Comparison of ENCODE assay signal across 19 cellular contexts in the genomic region with DNA sequence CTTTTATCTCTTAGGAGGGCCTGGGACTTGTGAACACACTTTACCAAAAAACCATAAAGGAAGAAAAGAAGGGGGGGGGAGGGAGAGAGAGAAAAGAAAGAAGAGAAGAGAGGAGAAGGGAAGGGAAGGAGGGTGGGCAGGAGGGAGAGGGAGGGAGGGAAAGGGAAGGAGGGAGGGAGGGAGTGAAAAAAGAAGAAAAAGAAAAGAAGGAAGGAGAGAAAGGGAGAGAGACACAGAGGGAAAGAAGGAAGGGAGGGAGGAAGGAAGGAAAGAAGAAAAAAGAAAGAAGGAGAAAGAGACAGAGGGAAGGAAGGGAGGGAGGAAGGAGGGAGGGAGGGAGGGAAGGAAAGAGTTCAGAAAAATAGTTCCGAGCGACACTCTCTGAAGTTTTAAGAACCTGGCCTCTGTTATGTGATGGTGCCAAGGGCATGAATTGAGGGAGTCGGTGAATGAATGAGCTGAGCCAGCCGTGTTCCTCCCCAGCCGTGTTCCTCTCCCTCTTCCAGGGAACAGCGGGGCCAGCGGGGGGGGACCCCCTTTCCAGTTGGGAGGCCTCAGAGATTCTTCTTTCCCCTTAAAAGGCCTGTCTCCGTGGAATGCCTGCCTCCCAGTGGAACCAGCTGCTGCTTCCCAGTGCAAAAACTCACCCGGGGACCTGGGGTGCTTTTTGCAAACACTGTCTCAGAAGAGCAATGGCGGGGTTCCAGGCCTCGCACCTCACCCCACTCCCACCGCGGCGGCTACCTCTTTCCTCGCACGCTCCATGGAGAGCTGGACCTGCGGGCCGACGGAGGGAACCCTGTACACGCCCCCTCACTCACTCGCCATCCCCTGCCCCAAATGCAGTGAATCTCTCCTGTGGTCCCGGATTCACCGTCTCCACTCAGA.
A peak's percentile ranks its signal among the peaks of the same experiment; 100 is the strongest.
DNase-seq lines count a peak whose midpoint lies in the region; ATAC-seq and TF ChIP-seq lines count a peak whose summit lies in the region.
"Had no signal": no experiment of that assay in that cellular context is flagged by ENCODE, and none has a peak within 500 bp of the region (broad histone marks: within the 10 kb centered on the region; RNA-seq: fewer than 3 reads in every experiment).

No MANE protein-coding gene starts in this region.

- no peak overlapping the region for H2AFZ ChIP-seq in osteoblast (ENCODE audit: low read length)

- no peaks in the 10 kb centered on the region for H3K4me1 ChIP-seq in osteoblast (ENCODE audit: insufficient read depth, low read length)
- H3K4me1 ChIP-seq: adrenal gland had no signal

- no peaks in the 10 kb centered on the region for H3K9me3 Mint-ChIP-seq in natural killer cell
- H3K9me3 Mint-ChIP-seq in natural killer cell treated with Interleukin-12 subunit alpha and Interleukin-12 subunit beta and Interleukin-15 and Interleukin-18, amount 100 ng/mL, for 72 hours = no peaks in the 10 kb centered on the region
- H3K9me3 Mint-ChIP-seq in chondrocyte (ENCODE audit: low read depth) = no peaks in the 10 kb centered on the region
- H3K9me3 Mint-ChIP-seq: activated T-cell treated with anti-CD3 and anti-CD28 coated beads, Interleukin-2, amount 50 U/mL, for 72 hours had no signal

- H3K9me3 ChIP-seq in osteoblast (ENCODE audit: low read depth, low read length) = no peaks in the 10 kb centered on the region
- H3K9me3 ChIP-seq: adrenal gland had no signal

- no peak overlapping the region for H3K27ac ChIP-seq in osteoblast (ENCODE audit: low read depth, low read length)
- H3K27ac ChIP-seq: adrenal gland, HL-60 had no signal

- intact Hi-C loops in natural killer cell (cut with micrococcal nuclease) = no loop called here

- DNase-seq in natural killer cell (peak; percentile 10), chondrocyte (ENCODE audit: low spot score) (peak; percentile 86), osteoblast (ENCODE audit: insufficient read length, low spot score, missing footprints) (peak; percentile 76), NCI-H69 (lab: John Stamatoyannopoulos, UW) (no peak), NCI-H526 (lab: John Stamatoyannopoulos, UW) (no peak)
- no peak for DNase-seq in natural killer cell treated with Interleukin-12 subunit alpha and Interleukin-12 subunit beta and Interleukin-15 and Interleukin-18, amount 100 ng/mL, for 72 hours (ENCODE audit: low spot score)
- DNase-seq: activated CD4-positive, alpha-beta T cell treated with anti-CD3 and anti-CD28 coated beads, Interleukin-2, amount 50 U/mL, for 1 hour; activated T-cell treated with anti-CD3 and anti-CD28 coated beads, Interleukin-2, amount 50 U/mL, for 72 hours; AML-193; central memory CD4-positive, alpha-beta T cell; effector memory CD4-positive, alpha-beta T cell; GDM1; mesendoderm; MV-4-11; NCI-H2029 treated with DMSO at 0.1 percent for 48 hours; NCI-H524 had no signal

- H4K20me1 ChIP-seq in osteoblast (ENCODE audit: insufficient read depth, low read length) = no peaks in the 10 kb centered on the region

- no peaks in the 10 kb centered on the region for H3K79me2 ChIP-seq in osteoblast (ENCODE audit: insufficient read depth, low read length)

- no peak overlapping the region for H3K4me3 ChIP-seq in osteoblast (ENCODE audit: insufficient read depth, low read length)
- H3K4me3 ChIP-seq: adrenal gland had no signal

- ATAC-seq in natural killer cell (no peak), HG02763 (IDR thresholded peaks at IDR 0.05; ENCODE audit: unreplicated experiment) (no peak)
- ATAC-seq in natural killer cell treated with Interleukin-12 subunit alpha and Interleukin-12 subunit beta and Interleukin-15 and Interleukin-18, amount 100 ng/mL, for 72 hours = no peak
- ATAC-seq: activated T-cell treated with anti-CD3 and anti-CD28 coated beads, Interleukin-2, amount 50 U/mL, for 72 hours had no signal

- peaks cover 17% of the 10 kb centered on the region for H3K27me3 ChIP-seq in osteoblast (ENCODE audit: insufficient read depth, low read length)

- H3K27me3 Mint-ChIP-seq in natural killer cell (ENCODE audit: low read depth in 2 of 2) (peaks cover 7 to 10% of the 10 kb centered on the region in 2 donors), chondrocyte (ENCODE audit: low read depth) (peaks cover 2% of the 10 kb centered on the region)
- peaks cover 0 to 4% of the 10 kb centered on the region in 2 donors for H3K27me3 Mint-ChIP-seq in natural killer cell treated with Interleukin-12 subunit alpha and Interleukin-12 subunit beta and Interleukin-15 and Interleukin-18, amount 100 ng/mL, for 72 hours

- H3K4me3 Mint-ChIP-seq in natural killer cell (no peak overlapping the region), chondrocyte (ENCODE audit: unreplicated experiment) (no peak overlapping the region)
- no peak overlapping the region for H3K4me3 Mint-ChIP-seq in natural killer cell treated with Interleukin-12 subunit alpha and Interleukin-12 subunit beta and Interleukin-15 and Interleukin-18, amount 100 ng/mL, for 72 hours
- H3K4me3 Mint-ChIP-seq: activated T-cell treated with anti-CD3 and anti-CD28 coated beads, Interleukin-2, amount 50 U/mL, for 72 hours had no signal

- H3K36me3 ChIP-seq in osteoblast (ENCODE audit: insufficient read depth, low read length) = no peaks in the 10 kb centered on the region
- H3K36me3 ChIP-seq: adrenal gland had no signal

- H3K36me3 Mint-ChIP-seq in natural killer cell (no peaks in the 10 kb centered on the region), chondrocyte (ENCODE audit: low read depth) (no peaks in the 10 kb centered on the region)
- H3K36me3 Mint-ChIP-seq in natural killer cell treated with Interleukin-12 subunit alpha and Interleukin-12 subunit beta and Interleukin-15 and Interleukin-18, amount 100 ng/mL, for 72 hours = no peaks in the 10 kb centered on the region

- H3K4me2 ChIP-seq in osteoblast (ENCODE audit: insufficient read depth, low read length) = no peak overlapping the region

- TF ChIP-seq CTCF in natural killer cell (IDR thresholded peaks at IDR 0.05) (no peak), chondrocyte (IDR thresholded peaks at IDR 0.05) (no peak), osteoblast (IDR thresholded peaks at IDR 0.05; ENCODE audit: extremely low read depth, low read depth, low read length) (no peak)

- no peak overlapping the region for H3K27ac Mint-ChIP-seq in natural killer cell
- H3K27ac Mint-ChIP-seq in natural killer cell treated with Interleukin-12 subunit alpha and Interleukin-12 subunit beta and Interleukin-15 and Interleukin-18, amount 100 ng/mL, for 72 hours = no peak overlapping the region
- H3K27ac Mint-ChIP-seq in chondrocyte (ENCODE audit: unreplicated experiment) = no peak overlapping the region
- H3K27ac Mint-ChIP-seq: activated T-cell treated with anti-CD3 and anti-CD28 coated beads, Interleukin-2, amount 50 U/mL, for 72 hours had no signal

- peaks cover 0 to 11% of the 10 kb centered on the region in 2 donors for H3K4me1 Mint-ChIP-seq in natural killer cell
- no peaks in the 10 kb centered on the region for H3K4me1 Mint-ChIP-seq in natural killer cell treated with Interleukin-12 subunit alpha and Interleukin-12 subunit beta and Interleukin-15 and Interleukin-18, amount 100 ng/mL, for 72 hours (ENCODE audit: low read depth in 2 of 2)
- H3K4me1 Mint-ChIP-seq in chondrocyte (ENCODE audit: low read depth) = no peaks in the 10 kb centered on the region

Comparison
In these comparisons a context has a peak if more than half of its experiments do, and no peak if none do; other contexts are left out.
1. DNase-seq: peak in natural killer cell (single experiment), chondrocyte (single experiment) and osteoblast (single experiment); none in natural killer cell treated with Interleukin-12 subunit alpha and Interleukin-12 subunit beta and Interleukin-15 and Interleukin-18, amount 100 ng/mL, for 72 hours (single experiment), NCI-H69 (single experiment) and NCI-H526 (0 of 2).